Comparison of ENCODE assay signal across 9 cellular contexts in the genomic region with DNA sequence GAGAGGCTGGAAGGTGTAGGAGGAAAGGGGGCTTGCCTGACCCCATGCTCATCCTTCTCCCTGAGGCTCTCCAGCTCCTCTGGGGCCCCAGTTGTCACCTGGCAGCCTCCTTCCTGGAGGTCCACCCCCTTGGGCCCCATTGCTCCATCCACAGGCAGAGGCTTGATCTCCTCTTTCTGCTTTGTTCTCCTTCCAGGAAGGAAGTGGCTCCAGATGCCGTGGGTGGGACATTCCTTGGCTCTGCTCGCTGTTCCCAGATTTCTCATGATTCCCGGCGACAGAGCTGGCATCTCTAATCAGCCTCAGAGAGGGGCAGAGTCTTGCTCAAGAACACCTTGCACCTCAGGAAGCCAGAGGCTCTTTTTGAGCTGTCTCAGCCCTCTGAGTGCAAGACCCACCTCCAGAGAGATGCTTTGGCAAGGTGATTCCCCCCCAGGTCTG. TPM values are rescaled to one million over a fixed set of nuclear protein-coding genes. Genes with fewer than 3 reads are reported as not detected.
DNase-seq lines count a peak whose midpoint lies in the region; ATAC-seq, FAIRE-seq and TF ChIP-seq lines count a peak whose summit lies in the region.
"Had no signal": no experiment of that assay in that cellular context is flagged by ENCODE, and none has a peak within 500 bp of the region (broad histone marks: within the 10 kb centered on the region; RNA-seq: fewer than 3 reads in every experiment).

No MANE protein-coding gene starts in this region.

- no peak for FAIRE-seq in kidney (lab: Jason Lieb, UNC)

- TF ChIP-seq CTCF in HFFc6 (IDR thresholded peaks at IDR 0.05) (no peak), kidney (IDR thresholded peaks at IDR 0.05; ENCODE audit: borderline replicate concordance, extremely low read depth, insufficient read depth) (no peak), GM13977 (IDR thresholded peaks at IDR 0.05; ENCODE audit: extremely low read depth, insufficient read depth, missing control alignments) (no peak)

- H3K36me3 ChIP-seq in kidney (ENCODE audit: control insufficient read depth in 1 of 2, insufficient read depth in 2 of 2, low read length in 2 of 2) = no peaks in the 10 kb centered on the region

- peak overlapping the region; percentile 60 to 80 for H3K27ac ChIP-seq in kidney (ENCODE audit: low read depth in 2 of 2, low read length in 2 of 2)

- no peaks in the 10 kb centered on the region for H3K9me3 Mint-ChIP-seq in HFFc6
- H3K9me3 Mint-ChIP-seq in activated naive CD8-positive, alpha-beta T cell treated with anti-CD3 and anti-CD28 coated beads, Interleukin-2, amount 50 U/mL, for 24 hours = no peaks in the 10 kb centered on the region
- no peaks in the 10 kb centered on the region for H3K9me3 Mint-ChIP-seq in stimulated activated naive CD8-positive, alpha-beta T cell treated with anti-CD3 and anti-CD28 coated beads, Interleukin-15, Interleukin-2, amounts not matched to agents 100 ng/mL and 50 ng/mL, for 24 hours

- H3K9ac ChIP-seq in kidney (ENCODE audit: low read length in 2 of 2) = peak overlapping the region in 1 of 2 donors; percentile 14

- H3K36me3 Mint-ChIP-seq in HFFc6 (ENCODE audit: low read depth) = no peaks in the 10 kb centered on the region
- H3K36me3 Mint-ChIP-seq in activated naive CD8-positive, alpha-beta T cell treated with anti-CD3 and anti-CD28 coated beads, Interleukin-2, amount 50 U/mL, for 24 hours (ENCODE audit: low read depth) = no peaks in the 10 kb centered on the region
- H3K36me3 Mint-ChIP-seq in stimulated activated naive CD8-positive, alpha-beta T cell treated with anti-CD3 and anti-CD28 coated beads, Interleukin-15, Interleukin-2, amounts not matched to agents 100 ng/mL and 50 ng/mL, for 24 hours (ENCODE audit: low read depth) = no peaks in the 10 kb centered on the region

- no peaks in the 10 kb centered on the region for H3K9me3 ChIP-seq in kidney (ENCODE audit: control insufficient read depth in 1 of 2, low read length in 2 of 2)

- H3K4me3 Mint-ChIP-seq in HFFc6 = no peak overlapping the region
- H3K4me3 Mint-ChIP-seq in activated naive CD8-positive, alpha-beta T cell treated with anti-CD3 and anti-CD28 coated beads, Interleukin-2, amount 50 U/mL, for 24 hours = no peak overlapping the region
- H3K4me3 Mint-ChIP-seq in stimulated activated naive CD8-positive, alpha-beta T cell treated with anti-CD3 and anti-CD28 coated beads, Interleukin-15, Interleukin-2, amounts not matched to agents 100 ng/mL and 50 ng/mL, for 24 hours = peak overlapping the region; percentile 24

- ATAC-seq in activated naive CD8-positive, alpha-beta T cell treated with anti-CD3 and anti-CD28 coated beads, Interleukin-2, amount 50 U/mL, for 24 hours = no peak

- intact Hi-C loops in kidney (cut with DNase I) = loop anchor here (10.0 kb wide), 1 partner anchor 92 kb away; the partner anchor contains the start of gene IGFBP4

- H3K4me3 ChIP-seq in kidney (ENCODE audit: low read length in 2 of 2) = no peak overlapping the region

- H3K4me1 ChIP-seq in kidney (ENCODE audit: control insufficient read depth in 1 of 2, insufficient read depth in 1 of 2, low read depth in 1 of 2, low read length in 2 of 2) = peaks cover 35 to 57% of the 10 kb centered on the region in 2 donors

- in situ Hi-C loops in GM13977 (cut with MboI; ENCODE audit: low pct_unique_long_range_greater_than_20kb, low sequenced_read_pairs, unreplicated experiment) = loop anchor here (10.0 kb wide), 1 partner anchor 172 kb away; the partner anchor contains the start of gene GJD3

- DNase-seq in HFFc6 = no peak
- no peak for DNase-seq in activated naive CD8-positive, alpha-beta T cell treated with anti-CD3 and anti-CD28 coated beads, Interleukin-2, amount 50 U/mL, for 24 hours
- DNase-seq in kidney = peak; percentile 81
- no peak for DNase-seq in ureter (ENCODE audit: low spot score)
- no peak for DNase-seq in GM13977 (ENCODE audit: low spot score)
- no peak for DNase-seq in cerebellum (ENCODE audit: low spot score)
- DNase-seq: activated CD4-positive, alpha-beta T cell treated with anti-CD3 and anti-CD28 coated beads, Interleukin-2, amount 50 U/mL, for 48 hours; NCI-H524 treated with DMSO at 0.1 percent for 48 hours had no signal

- peak overlapping the region; percentile 49; the same call in 1 of the 2 replicates for H3K27ac Mint-ChIP-seq in HFFc6
- H3K27ac Mint-ChIP-seq in activated naive CD8-positive, alpha-beta T cell treated with anti-CD3 and anti-CD28 coated beads, Interleukin-2, amount 50 U/mL, for 24 hours = peak overlapping the region; percentile 73
- peak overlapping the region; percentile 79 for H3K27ac Mint-ChIP-seq in stimulated activated naive CD8-positive, alpha-beta T cell treated with anti-CD3 and anti-CD28 coated beads, Interleukin-15, Interleukin-2, amounts not matched to agents 100 ng/mL and 50 ng/mL, for 24 hours

- H3K4me1 Mint-ChIP-seq in HFFc6 (ENCODE audit: low read depth) = peaks cover 65% of the 10 kb centered on the region
- H3K4me1 Mint-ChIP-seq in activated naive CD8-positive, alpha-beta T cell treated with anti-CD3 and anti-CD28 coated beads, Interleukin-2, amount 50 U/mL, for 24 hours = peaks cover 96% of the 10 kb centered on the region
- peaks cover 98% of the 10 kb centered on the region for H3K4me1 Mint-ChIP-seq in stimulated activated naive CD8-positive, alpha-beta T cell treated with anti-CD3 and anti-CD28 coated beads, Interleukin-15, Interleukin-2, amounts not matched to agents 100 ng/mL and 50 ng/mL, for 24 hours (ENCODE audit: low read depth)

- peaks cover 2% of the 10 kb centered on the region for H3K27me3 Mint-ChIP-seq in HFFc6 (ENCODE audit: insufficient read depth)
- H3K27me3 Mint-ChIP-seq in activated naive CD8-positive, alpha-beta T cell treated with anti-CD3 and anti-CD28 coated beads, Interleukin-2, amount 50 U/mL, for 24 hours = no peaks in the 10 kb centered on the region
- no peaks in the 10 kb centered on the region for H3K27me3 Mint-ChIP-seq in stimulated activated naive CD8-positive, alpha-beta T cell treated with anti-CD3 and anti-CD28 coated beads, Interleukin-15, Interleukin-2, amounts not matched to agents 100 ng/mL and 50 ng/mL, for 24 hours

RNA-seq across cellular contexts. Expression of gene CCR7, which starts 28.5 kb away (rescaled TPM):
- total RNA-seq in HFFc6 (2021; fragmentation: NEBNext Ultra II Directional; extraction: Animal tissue kit (Norgen Biotek cat#: 25700)) = not detected
- total RNA-seq in kidney (7.1 TPM), ureter (0.57 TPM), cerebellum (not detected)
- polyA plus RNA-seq in kidney (ENCODE audit: insufficient read depth, low read depth, low replicate concordance) = 0.17 TPM

RNA-seq across cellular contexts. Expression of gene TNS4, which starts 35.3 kb away (rescaled TPM):
- total RNA-seq in HFFc6 (2021; fragmentation: NEBNext Ultra II Directional; extraction: Animal tissue kit (Norgen Biotek cat#: 25700)) = under 1 TPM in 1 of 6 experiments, not detected in 5; 0.17 TPM
- total RNA-seq in kidney (0.31 TPM), ureter (53.1 TPM), cerebellum (not detected)
- 2.2 TPM for polyA plus RNA-seq in kidney (ENCODE audit: insufficient read depth, low read depth, low replicate concordance)

Comparison
In these comparisons a context has a peak if more than half of its experiments do, and no peak if none do; other contexts are left out.
1. RNA of gene TNS4, which starts 35.3 kb away (total RNA-seq): 53.1 TPM in ureter (single experiment); 0.31 TPM in kidney (single experiment), 0.17 TPM in HFFc6 and not detected in cerebellum (single experiment); every median in the first group is over 10 times any median in the second.
2. Peak in every context shown above with its lines, with median percentiles within 50 percentile points of each other: H3K27ac Mint-ChIP-seq.